In genomic region chr20:31566332-31566657, GRCh38 we compare ENCODE assay signal across 14 cellular contexts. TPM values are rescaled to one million over a fixed set of nuclear protein-coding genes. Genes with fewer than 3 reads are reported as not detected.
A peak's percentile ranks its signal among the peaks of the same experiment; 100 is the strongest.
DNase-seq lines count a peak whose midpoint lies in the region; ATAC-seq, FAIRE-seq and TF ChIP-seq lines count a peak whose summit lies in the region.
"Had no signal": no experiment of that assay in that cellular context is flagged by ENCODE, and none has a peak within 500 bp of the region (broad histone marks: within the 10 kb centered on the region; RNA-seq: fewer than 3 reads in every experiment).

No MANE protein-coding gene starts in this region.

- no peaks in the 10 kb centered on the region for H3K27me3 Mint-ChIP-seq in activated CD4-positive, alpha-beta memory T cell treated with anti-CD3 and anti-CD28 coated beads, Interleukin-2, amount 10 ng/mL, durations not matched to agents 7 days and 5 days
- no peaks in the 10 kb centered on the region for H3K27me3 Mint-ChIP-seq in memory B cell
- no peaks in the 10 kb centered on the region for H3K27me3 Mint-ChIP-seq in naive thymus-derived CD8-positive, alpha-beta T cell

- no peak for ATAC-seq in A549
- no peak; the same call in none of the 2 replicates for ATAC-seq in HCT116
- ATAC-seq in memory B cell (ENCODE audit: low read depth), result no peak
- no peak for ATAC-seq in naive thymus-derived CD8-positive, alpha-beta T cell

- POLR2A ChIA-PET in A549 (lab: Yijun Ruan, JAX), result interaction anchor here (4.7 to 7.0 kb wide), 2 partner anchors 40 to 45 kb away, joined by 47 to 113 read pairs; partner anchors contain the start of gene ID1
- POLR2A ChIA-PET in HCT116 (lab: Charles Lee), result interaction anchor here (0.8 to 28.6 kb wide), 6 partner anchors 9 to 157 kb away, joined by 3 to 1106 read pairs (median 7); partner anchors contain the start of gene ID1
- POLR2A ChIA-PET in activated CD4-positive, alpha-beta memory T cell treated with anti-CD3 and anti-CD28 coated beads, Interleukin-2, amount 10 ng/mL, durations not matched to agents 7 days and 5 days (lab: Charles Lee), result interaction anchor here (1.2 kb wide), 1 partner anchor 37 kb away, joined by 5 read pairs; no protein-coding TSS in a partner anchor
- POLR2A ChIA-PET in naive thymus-derived CD8-positive, alpha-beta T cell (lab: Charles Lee), result interaction anchor here (4.3 kb wide), 1 partner anchor 46 kb away, joined by 36 read pairs; no protein-coding TSS in a partner anchor

- no CpG with 5 or more reads among the region's 1 CpG for WGBS in A549 (ENCODE audit: missing lambda C conversion rate)

- H3K4me3 ChIP-seq in A549 (no peak overlapping the region), HCT116 (replicated peaks in 1 of 2; ENCODE audit: low read depth in 1 of 2, low read length in 2 of 2) (no peak overlapping the region; a peak in 1 of 4 replicates)
- no peak overlapping the region for H3K4me3 ChIP-seq in effector memory CD4-positive, alpha-beta T cell (ENCODE audit: insufficient read depth, low read depth, low read length, poor library complexity, severe bottlenecking)
- H3K4me3 ChIP-seq: BLaER1 treated with 17β-estradiol and CSF1 and Interleukin-3, amounts not matched to agents 10 nM and 100 nM; dorsolateral prefrontal cortex had no signal

- H3K4me1 ChIP-seq in A549 (peaks cover 81% of the 10 kb centered on the region), HCT116 (ENCODE audit: control insufficient read depth in 1 of 2, insufficient read depth in 2 of 2, low read length in 2 of 2) (peaks cover 97 to 99% of the 10 kb centered on the region in 2 experiments)
- H3K4me1 ChIP-seq in effector memory CD4-positive, alpha-beta T cell (ENCODE audit: control insufficient read depth, insufficient read depth, low read length, poor library complexity, severe bottlenecking), result peaks cover 4% of the 10 kb centered on the region

- RAD21 ChIA-PET in HCT116 (lab: Charles Lee; ENCODE audit: low non-redundant PET in 1 of 2, low total read pairs in 2 of 2, uncharacterized antibody in 2 of 2, unreplicated experiment in 2 of 2), result interaction anchor here (1.1 to 5.7 kb wide), 6 partner anchors 39 to 46 kb away, joined by 3 to 74 read pairs (median 5); partner anchors contain the start of gene ID1 (in 2 of the 2)

- H3K9me3 ChIP-seq in A549 (no peaks in the 10 kb centered on the region), HCT116 (ENCODE audit: control insufficient read depth in 1 of 2, insufficient read depth in 1 of 2, low read depth in 1 of 2, low read length in 2 of 2) (no peaks in the 10 kb centered on the region)
- H3K9me3 ChIP-seq in effector memory CD4-positive, alpha-beta T cell (ENCODE audit: control insufficient read depth, low read length), result no peaks in the 10 kb centered on the region
- H3K9me3 ChIP-seq: BLaER1 treated with 17β-estradiol and CSF1 and Interleukin-3, amounts not matched to agents 10 nM and 100 nM had no signal

- DNase-seq in A549 (ENCODE audit: low read depth in 1 of 2, low spot score in 1 of 2) (no peak), HCT116 (ENCODE audit: low read depth, low spot score) (no peak), memory B cell (ENCODE audit: low spot score in 2 of 2) (no peak), NCI-H2171 (lab: John Stamatoyannopoulos, UW) (no peak), NCI-H1694 treated with DMSO at 0.1 percent for 48 hours (lab: John Stamatoyannopoulos, UW) (no peak)
- DNase-seq in activated CD4-positive, alpha-beta memory T cell treated with anti-CD3 and anti-CD28 coated beads, Interleukin-2, amount 10 ng/mL, durations not matched to agents 7 days and 5 days, result no peak
- no peak for DNase-seq in effector memory CD4-positive, alpha-beta T cell
- DNase-seq in naive thymus-derived CD8-positive, alpha-beta T cell, result no peak
- DNase-seq: foreskin melanocyte; stimulated activated CD4-positive, alpha-beta T cell treated with anti-CD3 and anti-CD28 coated beads, Interleukin-2, amount 100 ng/mL, for 24 hours; T1000 had no signal

- no peaks in the 10 kb centered on the region for H3K9me3 Mint-ChIP-seq in activated CD4-positive, alpha-beta memory T cell treated with anti-CD3 and anti-CD28 coated beads, Interleukin-2, amount 10 ng/mL, durations not matched to agents 7 days and 5 days
- H3K9me3 Mint-ChIP-seq in memory B cell, result no peaks in the 10 kb centered on the region
- H3K9me3 Mint-ChIP-seq in naive thymus-derived CD8-positive, alpha-beta T cell, result no peaks in the 10 kb centered on the region

- no peaks in the 10 kb centered on the region for H3K27me3 ChIP-seq in HCT116 (ENCODE audit: insufficient read depth, low read length)
- H3K27me3 ChIP-seq in effector memory CD4-positive, alpha-beta T cell (replicated peaks; ENCODE audit: control insufficient read depth, insufficient read depth, low read length, poor library complexity, severe bottlenecking), result no peaks in the 10 kb centered on the region
- H3K27me3 ChIP-seq: BLaER1 treated with 17β-estradiol and CSF1 and Interleukin-3, amounts not matched to agents 10 nM and 100 nM; dorsolateral prefrontal cortex had no signal

- no peak overlapping the region for H2AFZ ChIP-seq in HCT116 (ENCODE audit: low read depth, low read length, poor library complexity, severe bottlenecking)

- TF ChIP-seq POLR2A in A549 (IDR thresholded peaks at IDR 0.05; ENCODE audit: low read length) (no peak), HCT116 (IDR thresholded peaks at IDR 0.05; ENCODE audit: borderline replicate concordance, extremely low read depth, insufficient read depth, insufficient read length) (no peak)

- peaks cover 5% of the 10 kb centered on the region; the same call in 1 of the 2 replicates for H3K79me2 ChIP-seq in HCT116 (ENCODE audit: insufficient read depth, low read length)

- H3K9me2 ChIP-seq in HCT116 (ENCODE audit: insufficient read depth), result no peaks in the 10 kb centered on the region

- CTCF ChIA-PET in A549 (lab: Yijun Ruan, JAX), result interaction anchor here (1.2 to 28.4 kb wide), 7 partner anchors 10 to 157 kb away, joined by 3 to 903 read pairs (median 21); partner anchors contain the start of genes BCL2L1 and ID1
- CTCF ChIA-PET in HCT116 (lab: Charles Lee), result interaction anchor here (0.5 to 10.8 kb wide), 8 partner anchors 8 to 157 kb away, joined by 3 to 256 read pairs (median 4); no protein-coding TSS in a partner anchor
- CTCF ChIA-PET in activated CD4-positive, alpha-beta memory T cell treated with anti-CD3 and anti-CD28 coated beads, Interleukin-2, amount 10 ng/mL, durations not matched to agents 7 days and 5 days (lab: Charles Lee), result interaction anchor here (1.5 to 12.1 kb wide), 6 partner anchors 12 to 157 kb away, joined by 4 to 430 read pairs (median 10); partner anchors contain the start of genes BCL2L1 and ID1

- peak overlapping the region; percentile 36 for H3K27ac Mint-ChIP-seq in activated CD4-positive, alpha-beta memory T cell treated with anti-CD3 and anti-CD28 coated beads, Interleukin-2, amount 10 ng/mL, durations not matched to agents 7 days and 5 days
- H3K27ac Mint-ChIP-seq in memory B cell, result peak overlapping the region; percentile 51
- peak overlapping the region in 1 of 10 donors; percentile 9 for H3K27ac Mint-ChIP-seq in naive thymus-derived CD8-positive, alpha-beta T cell

- H3K4me3 Mint-ChIP-seq in activated CD4-positive, alpha-beta memory T cell treated with anti-CD3 and anti-CD28 coated beads, Interleukin-2, amount 10 ng/mL, durations not matched to agents 7 days and 5 days, result no peak overlapping the region
- no peak overlapping the region for H3K4me3 Mint-ChIP-seq in memory B cell
- H3K4me3 Mint-ChIP-seq in naive thymus-derived CD8-positive, alpha-beta T cell, result no peak overlapping the region

- peaks cover 48% of the 10 kb centered on the region for H3K36me3 Mint-ChIP-seq in activated CD4-positive, alpha-beta memory T cell treated with anti-CD3 and anti-CD28 coated beads, Interleukin-2, amount 10 ng/mL, durations not matched to agents 7 days and 5 days (ENCODE audit: low read depth)
- H3K36me3 Mint-ChIP-seq in memory B cell, result peaks cover 13% of the 10 kb centered on the region
- H3K36me3 Mint-ChIP-seq in naive thymus-derived CD8-positive, alpha-beta T cell, result peaks cover 0 to 54% (median 9%) of the 10 kb centered on the region in 3 donors

- H3K4me1 Mint-ChIP-seq in activated CD4-positive, alpha-beta memory T cell treated with anti-CD3 and anti-CD28 coated beads, Interleukin-2, amount 10 ng/mL, durations not matched to agents 7 days and 5 days, result peaks cover 16% of the 10 kb centered on the region
- H3K4me1 Mint-ChIP-seq in memory B cell, result peaks cover 15% of the 10 kb centered on the region
- H3K4me1 Mint-ChIP-seq in naive thymus-derived CD8-positive, alpha-beta T cell, result peaks cover 0 to 17% (median 9%) of the 10 kb centered on the region in 4 donors

- TF ChIP-seq RAD21 in A549 (conservative IDR thresholded peaks at IDR 0.05 in 1 of 2, IDR thresholded peaks at IDR 0.05 in 1 of 2) (no peak), HCT116 (IDR thresholded peaks at IDR 0.05; ENCODE audit: low read depth) (no peak)

- H3K4me2 ChIP-seq in A549 (peak overlapping the region; percentile 61), HCT116 (ENCODE audit: low read length) (peak overlapping the region; percentile 72)

- H3K9ac ChIP-seq in HCT116 (ENCODE audit: low read length), result peak overlapping the region; percentile 52

- TF ChIP-seq EP300 in A549 (IDR thresholded peaks at IDR 0.05), result no peak

- intact Hi-C loops in HCT116 (cut with micrococcal nuclease), result loop anchor here (2.0 kb wide), 1 partner anchor 45 kb away; no protein-coding TSS in a partner anchor

- H3K27ac ChIP-seq in A549 (peak overlapping the region; percentile 93 to 99), HCT116 (ENCODE audit: low read depth, low read length) (peak overlapping the region; percentile 98)
- H3K27ac ChIP-seq in effector memory CD4-positive, alpha-beta T cell (ENCODE audit: insufficient read depth, low read length, poor library complexity, severe bottlenecking), result no peak overlapping the region

- peaks cover 0 to 30% of the 10 kb centered on the region in 2 experiments; a peak in 2 of 4 replicates for H3K36me3 ChIP-seq in HCT116 (ENCODE audit: control insufficient read depth in 1 of 2, insufficient read depth in 2 of 2, low read length in 2 of 2)
- H3K36me3 ChIP-seq in effector memory CD4-positive, alpha-beta T cell (ENCODE audit: control insufficient read depth, insufficient read depth, low read length), result peaks cover 46% of the 10 kb centered on the region

- BruUV-seq in HCT116 (replicated peaks; lab: Mats Ljungman, UMichigan), result TSS peak; percentile 72

- H4K20me1 ChIP-seq in HCT116 (ENCODE audit: insufficient read depth), result no peaks in the 10 kb centered on the region

- no peak for FAIRE-seq in A549 (lab: Jason Lieb, UNC)
- FAIRE-seq: GM19239 had no signal

- TF ChIP-seq CTCF in A549 (IDR thresholded peaks at IDR 0.05) (no peak), HCT116 (IDR thresholded peaks at IDR 0.05 in 2 of 3, conservative IDR thresholded peaks at IDR 0.05 in 1 of 3; ENCODE audit: borderline replicate concordance in 1 of 3, insufficient read depth in 1 of 3, low read depth in 2 of 3, low read length in 2 of 3) (no peak)

RNA-seq across cellular contexts. Expression of gene ID1, which starts 38.8 kb away (rescaled TPM):
- 237 and 250 TPM in 2 replicates for polyA plus RNA-seq in A549 (2011; rRNA removed)
- polyA plus RNA-seq in A549 (2012; cell fraction: cytosol; rRNA removed), result 951 and 1,146 TPM in 2 replicates
- 1,622 and 2,122 TPM in 2 replicates for polyA plus RNA-seq in A549 (2012; cell fraction: nucleus; rRNA removed)
- polyA plus RNA-seq in A549 (2017; fragmentation: RNase III; extraction: RNeasy Plus Mini Kit Qiagen cat#74134 plus additional on column Dnase treatment), result 257 to 432 TPM (median 387 TPM) in 3 replicates
- polyA minus RNA-seq in A549 (2011; rRNA and poly(A)+ RNA removed), result 188 and 250 TPM in 2 replicates
- 811 TPM for total RNA-seq in HCT116 (2021; ENCODE audit: unreplicated experiment)
- 603 and 619 TPM in 2 replicates for polyA plus RNA-seq in HCT116 (2012)
- under 1 TPM; 0.48 to 0.58 TPM for total RNA-seq in activated CD4-positive, alpha-beta memory T cell treated with anti-CD3 and anti-CD28 coated beads, Interleukin-2, amount 10 ng/mL, durations not matched to agents 7 days and 5 days
- total RNA-seq in naive thymus-derived CD8-positive, alpha-beta T cell, result 1 to 10 TPM in 1 of 2 experiments, under 1 TPM in 1; 0.88 to 1.3 TPM
- under 1 TPM; 0.29 to 0.87 (median 0.51) TPM for polyA plus RNA-seq in naive thymus-derived CD8-positive, alpha-beta T cell

RNA-seq across cellular contexts. Expression of gene HM13, which starts 52.1 kb away (rescaled TPM):
- polyA plus RNA-seq in A549 (2011; rRNA removed), result 164 and 229 TPM in 2 replicates
- polyA plus RNA-seq in A549 (2012; cell fraction: cytosol; rRNA removed), result 140 and 200 TPM in 2 replicates
- polyA plus RNA-seq in A549 (2012; cell fraction: nucleus; rRNA removed), result 247 and 368 TPM in 2 replicates
- 167 to 178 TPM (median 178 TPM) in 3 replicates for polyA plus RNA-seq in A549 (2017; fragmentation: RNase III; extraction: RNeasy Plus Mini Kit Qiagen cat#74134 plus additional on column Dnase treatment)
- polyA minus RNA-seq in A549 (2011; rRNA and poly(A)+ RNA removed), result 177 and 217 TPM in 2 replicates
- total RNA-seq in HCT116 (2021; ENCODE audit: unreplicated experiment), result 183 TPM
- 181 and 193 TPM in 2 replicates for polyA plus RNA-seq in HCT116 (2012)
- 100 to 1,000 TPM; 162 to 165 TPM for total RNA-seq in activated CD4-positive, alpha-beta memory T cell treated with anti-CD3 and anti-CD28 coated beads, Interleukin-2, amount 10 ng/mL, durations not matched to agents 7 days and 5 days
- total RNA-seq in naive thymus-derived CD8-positive, alpha-beta T cell, result 100 to 1,000 TPM; 105 to 109 TPM
- polyA plus RNA-seq in naive thymus-derived CD8-positive, alpha-beta T cell, result 100 to 1,000 TPM in 2 of 3 donors, 10 to 100 TPM in 1; 96.5 to 115 (median 113) TPM

Comparison
In these comparisons a context has a peak if more than half of its experiments do, and no peak if none do; other contexts are left out.
1. RNA of gene ID1, which starts 38.8 kb away (total RNA-seq): 811 TPM in HCT116 (single experiment); 0.88 to 1.3 TPM in naive thymus-derived CD8-positive, alpha-beta T cell and 0.48 to 0.58 TPM in activated CD4-positive, alpha-beta memory T cell treated with anti-CD3 and anti-CD28 coated beads, Interleukin-2, amount 10 ng/mL, durations not matched to agents 7 days and 5 days; every median in the first group is over 100 times any median in the second.